Comparison of ENCODE assay signal across 8 cellular contexts in genomic region chr7:43590862-43591550, GRCh38. TPM values are rescaled to one million over a fixed set of nuclear protein-coding genes. Genes with fewer than 3 reads are reported as not detected.
DNase-seq lines count a peak whose midpoint lies in the region; ATAC-seq, FAIRE-seq and TF ChIP-seq lines count a peak whose summit lies in the region.

No MANE protein-coding gene starts in this region.

- POLR2A ChIA-PET in K562 (lab: Yijun Ruan, JAX) = interaction anchor here (0.7 to 1.3 kb wide), 3 partner anchors 11 to 253 kb away, joined by 3 read pairs; no protein-coding TSS in a partner anchor

- TF ChIP-seq CTCF in GM12864 (IDR thresholded peaks at IDR 0.05; ENCODE audit: low read depth, low read length, missing control alignments) = no peak
- TF ChIP-seq CTCF in K562 (IDR thresholded peaks at IDR 0.05 in 2 of 3, conservative IDR thresholded peaks at IDR 0.05 in 1 of 3; ENCODE audit: insufficient read depth in 2 of 3, low read depth in 1 of 3, low read length in 3 of 3) = no peak
- TF ChIP-seq CTCF in WERI-Rb-1 (IDR thresholded peaks at IDR 0.05; ENCODE audit: low read depth, low read length) = no peak

- no peaks in the 10 kb centered on the region for H3K9me1 ChIP-seq in K562 (ENCODE audit: control insufficient read depth, insufficient read depth, low read length)

- no peak for TF ChIP-seq EP300 in K562 (IDR thresholded peaks at IDR 0.05; ENCODE audit: low read length)

- no peak overlapping the region for H3K4me2 ChIP-seq in K562 (ENCODE audit: insufficient read depth, low read length)

- no peaks in the 10 kb centered on the region for H3K4me1 ChIP-seq in K562 (replicated peaks in 1 of 2; ENCODE audit: control insufficient read depth in 2 of 2, insufficient read depth in 2 of 2, low read length in 2 of 2)

- H3K27me3 ChIP-seq in K562 (ENCODE audit: control insufficient read depth in 2 of 2, insufficient read depth in 2 of 2, low read length in 2 of 2) = no peaks in the 10 kb centered on the region
- H3K27me3 ChIP-seq in WERI-Rb-1 (ENCODE audit: insufficient read depth, low read depth, severe bottlenecking) = no peaks in the 10 kb centered on the region

- DNase-seq in GM12864 (ENCODE audit: low read depth) (peak; percentile 85), K562 (ENCODE audit: extremely low read depth in 1 of 4, low spot score in 3 of 4) (no peak), WERI-Rb-1 (no peak), dermis blood vessel endothelial cell (no peak), pons (ENCODE audit: low spot score) (no peak), NCI-H2196 (lab: John Stamatoyannopoulos, UW; ENCODE audit: unreplicated experiment) (no peak)

- no peak for TF ChIP-seq RAD21 in K562 (CRISPR knock-in tag; conservative IDR thresholded peaks at IDR 0.05 in 1 of 2, IDR thresholded peaks at IDR 0.05 in 1 of 2)

- H4K20me1 ChIP-seq in K562 (replicated peaks; ENCODE audit: control insufficient read depth, insufficient read depth, low read length) = no peaks in the 10 kb centered on the region; the same call in 1 of the 2 replicates

- peak; percentile 64 for ATAC-seq in GM21367 (IDR thresholded peaks at IDR 0.05; ENCODE audit: unreplicated experiment)
- ATAC-seq in HG03520 (IDR thresholded peaks at IDR 0.05; ENCODE audit: unreplicated experiment) = peak; percentile 77
- peak; percentile 60 for ATAC-seq in K562

- CTCF ChIA-PET in K562 (lab: Yijun Ruan, JAX; ENCODE audit: low intra/inter-chr PET ratio) = no interaction called here

- no peak for FAIRE-seq in K562 (lab: Jason Lieb, UNC)

- no peak overlapping the region for H3K27ac ChIP-seq in K562 (ENCODE audit: extremely low read depth, low read depth, low read length)
- H3K27ac ChIP-seq in WERI-Rb-1 = no peak overlapping the region

- 24% methylated on average over 2 of the region's 2 CpGs for WGBS in K562 (ENCODE audit: insufficient coverage, low coverage, missing lambda C conversion rate)

- intact Hi-C loops in K562 (cut with micrococcal nuclease) = no loop called here

- no peaks in the 10 kb centered on the region for H3K9me3 ChIP-seq in K562 (replicated peaks; ENCODE audit: control insufficient read depth, insufficient read depth, low read depth, low read length)
- no peaks in the 10 kb centered on the region for H3K9me3 ChIP-seq in WERI-Rb-1 (ENCODE audit: severe bottlenecking)

- H3K79me2 ChIP-seq in K562 (ENCODE audit: control insufficient read depth, insufficient read depth, low read length) = peaks cover 62% of the 10 kb centered on the region

- peaks cover 3% of the 10 kb centered on the region; the same call in 1 of the 3 replicates for H3K36me3 ChIP-seq in K562 (ENCODE audit: control insufficient read depth, insufficient read depth, low read length)
- no peaks in the 10 kb centered on the region for H3K36me3 ChIP-seq in WERI-Rb-1

- in situ Hi-C loops in K562 (cut with MboI) = no loop called here

- H3K4me3 ChIP-seq in GM12864 (ENCODE audit: low read depth, low read length) = no peak overlapping the region; the same call in 1 of the 2 replicates
- no peak overlapping the region for H3K4me3 ChIP-seq in K562
- no peak overlapping the region for H3K4me3 ChIP-seq in WERI-Rb-1 (ENCODE audit: low read depth, low read length)

- no TSS peak for BruUV-seq in K562 (replicated peaks; lab: Mats Ljungman, UMichigan)

- no peak for TF ChIP-seq POLR2A in K562 (conservative IDR thresholded peaks at IDR 0.05)

- H3K9ac ChIP-seq in K562 (ENCODE audit: insufficient read depth in 1 of 2, low read depth in 2 of 2, low read length in 2 of 2) = no peak overlapping the region

- H2AFZ ChIP-seq in K562 (ENCODE audit: low read depth, low read length) = no peak overlapping the region

TF ChIP-seq in K562, 482 proteins besides CTCF, POLR2A, EP300 and RAD21:
- TF ChIP-seq ARNT (IDR thresholded peaks at IDR 0.05) (no peak), CXXC5 (CRISPR knock-in tag; IDR thresholded peaks at IDR 0.05) (no peak), MTA1 (IDR thresholded peaks at IDR 0.05; ENCODE audit: borderline replicate concordance) (no peak), MEF2D (tag; conservative IDR thresholded peaks at IDR 0.05; ENCODE audit: low read depth) (no peak), NCOA2 (IDR thresholded peaks at IDR 0.05; ENCODE audit: partially characterized antibody in 2 of 2) (no peak), BRF2 (IDR thresholded peaks at IDR 0.05; ENCODE audit: borderline replicate concordance, insufficient read depth, insufficient read length) (no peak), AFF4 (CRISPR knock-in tag; IDR thresholded peaks at IDR 0.05) (0 out of 2 replicates have a peak, but pooled peaks have one; percentile 31)

RNA-seq across cellular contexts. Expression of gene STK17A, which starts 8.1 kb away (rescaled TPM):
- 5.0 and 18.0 TPM in 2 replicates for total RNA-seq in K562 (2011; cell fraction: chromatin; rRNA removed; ENCODE audit: low replicate concordance)
- 3.5 and 4.2 TPM in 2 replicates for total RNA-seq in K562 (2011; cell fraction: nucleolus; rRNA removed)
- total RNA-seq in K562 (2011; cell fraction: nucleoplasm; rRNA removed) = 8.7 and 17.8 TPM in 2 replicates
- total RNA-seq in K562 (2014; rRNA removed) (13.1 and 13.8 TPM in 2 replicates), K562 (2014; rRNA removed; fragmentation: Illumina TruSeq; extraction: Trizol) (16.3 and 19.5 TPM in 2 replicates), K562 (2015; rRNA removed; fragmentation: Illumina TruSeq; extraction: Trizol) (13.4 and 14.2 TPM in 2 replicates), K562 (2021) (12.3 and 13.7 TPM in 2 replicates), dermis blood vessel endothelial cell (70.1 and 88.7 TPM in 2 replicates)
- polyA plus RNA-seq in K562 (2011; rRNA removed) (6.7 and 11.5 TPM in 2 replicates), K562 (2014; fragmentation: Illumina TruSeq; extraction: Trizol) (12.3 and 14.6 TPM in 2 replicates), K562 (2014; fragmentation: Nextera tagmentation; extraction: Ambion mirVana) (1 to 10 TPM; 3.4 to 3.5 TPM), K562 (2014; rRNA removed) (10.1 and 13.2 TPM in 2 replicates)
- polyA plus RNA-seq in K562 (2011; cell fraction: cytosol; rRNA removed) = 2.1 and 2.4 TPM in 2 replicates
- polyA plus RNA-seq in K562 (2011; cell fraction: nucleus; rRNA removed) = 4.0 and 4.7 TPM in 2 replicates
- 11.7 and 13.6 TPM in 2 replicates for polyA plus RNA-seq in K562 (2012)
- 5.5 and 6.4 TPM in 2 replicates for polyA minus RNA-seq in K562 (2011; rRNA and poly(A)+ RNA removed)
- 3.1 and 3.6 TPM in 2 replicates for polyA minus RNA-seq in K562 (2011; cell fraction: cytosol; rRNA and poly(A)+ RNA removed)
- 4.2 and 4.3 TPM in 2 replicates for polyA minus RNA-seq in K562 (2011; cell fraction: nucleus; rRNA and poly(A)+ RNA removed)
